Comparison of ENCODE assay signal across 16 cellular contexts in genomic region chr19:32200312-32201038, GRCh38.
"Had no signal": no experiment of that assay in that cellular context is flagged by ENCODE, and none has a peak within 500 bp of the region (broad histone marks: within the 10 kb centered on the region; RNA-seq: fewer than 3 reads in every experiment).

No MANE protein-coding gene starts in this region.

- H3K27me3 Mint-ChIP-seq: stimulated activated naive CD8-positive, alpha-beta T cell treated with anti-CD3 and anti-CD28 coated beads, Interleukin-15, Interleukin-2, amounts not matched to agents 100 ng/mL and 50 ng/mL, for 24 hours had no signal

- DNase-seq: activated CD4-positive, alpha-beta T cell treated with anti-CD3 and anti-CD28 coated beads, Interleukin-2, amount 50 U/mL, for 4 hours; activated CD4-positive, CD25-positive, alpha-beta regulatory T cell treated with anti-CD3 and anti-CD28 coated beads, Interleukin-2, amount 50 U/mL, for 72 hours; activated naive CD4-positive, alpha-beta T cell treated with anti-CD3 and anti-CD28 coated beads, Interleukin-2, amount 50 U/mL, for 16 hours; activated T-cell treated with anti-CD3 and anti-CD28 coated beads, Interleukin-2, amount 50 U/mL, for 24 hours; adrenal gland; naive thymus-derived CD8-positive, alpha-beta T cell; occipital lobe; sigmoid colon; T-helper 1 cell; T1000 had no signal

- H3K9me3 ChIP-seq: adrenal gland, sigmoid colon, thoracic aorta, vagina had no signal

- H3K4me1 ChIP-seq: adrenal gland, sigmoid colon, vagina had no signal

- H3K27ac Mint-ChIP-seq: activated T-cell treated with anti-CD3 and anti-CD28 coated beads, Interleukin-2, amount 50 U/mL, for 24 hours; naive thymus-derived CD8-positive, alpha-beta T cell; stimulated activated naive CD8-positive, alpha-beta T cell treated with anti-CD3 and anti-CD28 coated beads, Interleukin-15, Interleukin-2, amounts not matched to agents 100 ng/mL and 50 ng/mL, for 24 hours had no signal

- H3K36me3 ChIP-seq: adrenal gland, cardiac muscle cell, sigmoid colon, spleen, thoracic aorta, vagina had no signal

- H3K27ac ChIP-seq: adrenal gland, cardiac muscle cell, sigmoid colon, spleen, thoracic aorta, vagina had no signal

- H3K27me3 ChIP-seq: adrenal gland, cardiac muscle cell, sigmoid colon, vagina had no signal

- H3K4me3 ChIP-seq: adrenal gland, cardiac muscle cell, sigmoid colon, spleen, thoracic aorta, vagina had no signal

- H3K36me3 Mint-ChIP-seq: naive thymus-derived CD8-positive, alpha-beta T cell had no signal

- H3K9me3 Mint-ChIP-seq: activated T-cell treated with anti-CD3 and anti-CD28 coated beads, Interleukin-2, amount 50 U/mL, for 24 hours; stimulated activated naive CD8-positive, alpha-beta T cell treated with anti-CD3 and anti-CD28 coated beads, Interleukin-15, Interleukin-2, amounts not matched to agents 100 ng/mL and 50 ng/mL, for 24 hours had no signal

- ATAC-seq: naive thymus-derived CD8-positive, alpha-beta T cell; SK-N-SH treated with all-trans-retinoic acid at 6 μM for 48 hours had no signal

- H3K4me3 Mint-ChIP-seq: activated T-cell treated with anti-CD3 and anti-CD28 coated beads, Interleukin-2, amount 50 U/mL, for 24 hours; naive thymus-derived CD8-positive, alpha-beta T cell; stimulated activated naive CD8-positive, alpha-beta T cell treated with anti-CD3 and anti-CD28 coated beads, Interleukin-15, Interleukin-2, amounts not matched to agents 100 ng/mL and 50 ng/mL, for 24 hours had no signal
